Comparison of ENCODE assay signal across 8 cellular contexts in genomic region chr4:10116625-10117423, GRCh38. TPM values are rescaled to one million over a fixed set of nuclear protein-coding genes. Genes with fewer than 3 reads are reported as not detected.
DNase-seq lines count a peak whose midpoint lies in the region; ATAC-seq and TF ChIP-seq lines count a peak whose summit lies in the region.

TSS of gene WDR1 (minus strand) at chr4:10116799. CDS start at chr4:10116666, 133 bp downstream.

- H3K9ac ChIP-seq in skeletal muscle tissue (ENCODE audit: low read depth in 1 of 3, low read length in 3 of 3): peak within 1 kb of the TSS; percentile 92 to 95 (median 94)

- H3K4me1 ChIP-seq in ACC112 (ENCODE audit: control insufficient read depth, insufficient read depth, low read length, unreplicated experiment) (peaks cover 41% of the 10 kb centered on the region), skeletal muscle tissue (ENCODE audit: control insufficient read depth in 3 of 3, insufficient read depth in 3 of 3, low read length in 3 of 3) (peaks cover 38 to 53% (median 49%) of the 10 kb centered on the region in 3 donors)

- H3K4me3 ChIP-seq in ACC112 (ENCODE audit: low read depth, low read length) (peak within 1 kb of the TSS; percentile 91), iPS-18c (ENCODE audit: insufficient read depth, low read depth, low read length) (peak within 1 kb of the TSS; percentile 87), skeletal muscle tissue (ENCODE audit: low read length in 3 of 3) (peak within 1 kb of the TSS; percentile 83 to 89 (median 87))

- H3K27me3 ChIP-seq in ACC112 (ENCODE audit: insufficient read depth, low read length): no peaks in the 10 kb centered on the region
- no peaks in the 10 kb centered on the region for H3K27me3 ChIP-seq in skeletal muscle tissue (ENCODE audit: control insufficient read depth in 3 of 3, insufficient read depth in 3 of 3, low read length in 3 of 3)

- in situ Hi-C loops in T47D (cut with HindIII; ENCODE audit: low pct_unique_long_range_greater_than_20kb, low sequenced_read_pairs): no loop called here

- peak within 1 kb of the TSS; percentile 16 for H2AFZ ChIP-seq in ACC112 (ENCODE audit: low read length, unreplicated experiment)

- peak within 1 kb of the TSS; percentile 83 for H3K27ac ChIP-seq in ACC112 (ENCODE audit: low read depth, low read length)
- H3K27ac ChIP-seq in VCaP: peak within 1 kb of the TSS; percentile 83
- peak within 1 kb of the TSS; percentile 98 for H3K27ac ChIP-seq in skeletal muscle tissue (ENCODE audit: low read depth, low read length)

- H3K9me3 ChIP-seq in iPS-18c (ENCODE audit: control insufficient read depth, insufficient read depth, low read length) (no peaks in the 10 kb centered on the region), skeletal muscle tissue (ENCODE audit: control insufficient read depth in 3 of 3, low read length in 3 of 3) (no peaks in the 10 kb centered on the region)

- DNase-seq in NCI-H2171 treated with DMSO at 0.1 percent for 48 hours (lab: John Stamatoyannopoulos, UW) (peak; percentile 71), T47D (ENCODE audit: low read depth in 1 of 2, low spot score in 1 of 2) (peak; percentile 84 to 95)

- peak; percentile 89 for ATAC-seq in GM18868 (IDR thresholded peaks at IDR 0.05; ENCODE audit: unreplicated experiment)
- peak; percentile 87 for ATAC-seq in HG03103 (IDR thresholded peaks at IDR 0.05; ENCODE audit: low read depth, unreplicated experiment)

- H3K79me2 ChIP-seq in ACC112 (ENCODE audit: control insufficient read depth, insufficient read depth, low read length, unreplicated experiment): peaks cover 52% of the 10 kb centered on the region

- TF ChIP-seq CTCF in VCaP (conservative IDR thresholded peaks at IDR 0.05): no peak

- H3K36me3 ChIP-seq in ACC112 (ENCODE audit: insufficient read depth, low read length): peaks cover 39% of the 10 kb centered on the region
- H3K36me3 ChIP-seq in skeletal muscle tissue (ENCODE audit: control insufficient read depth in 3 of 3, insufficient read depth in 3 of 3, low read length in 3 of 3): peaks cover 24 to 32% (median 29%) of the 10 kb centered on the region in 3 donors

RNA-seq across cellular contexts. Expression of gene WDR1, which starts in this region (rescaled TPM):
- total RNA-seq in skeletal muscle tissue: 96.0 TPM

Comparison
In these comparisons a context has a peak if more than half of its experiments do, and no peak if none do; other contexts are left out.
1. Peak in every context shown above with its lines: DNase-seq, ATAC-seq, H3K4me3 ChIP-seq and H3K27ac ChIP-seq.